ENCODE assay signal across 19 cellular contexts in genomic region chr22:20302438-20303228, GRCh38. TPM values are rescaled to one million over a fixed set of nuclear protein-coding genes. Genes with fewer than 3 reads are reported as not detected.
DNase-seq lines count a peak whose midpoint lies in the region; ATAC-seq, FAIRE-seq and TF ChIP-seq lines count a peak whose summit lies in the region.
"Had no signal": no experiment of that assay in that cellular context is flagged by ENCODE, and none has a peak within 500 bp of the region (broad histone marks: within the 10 kb centered on the region; RNA-seq: fewer than 3 reads in every experiment).

No MANE protein-coding gene starts in this region.

- DNase-seq in left cardiac atrium (peak; percentile 4), right atrium auricular region (ENCODE audit: low spot score) (no peak), IMR-90 (no peak), kidney (peak; percentile 57), NCI-H526 treated with DMSO at 0.1 percent for 48 hours (lab: John Stamatoyannopoulos, UW) (no peak)
- no peak for DNase-seq in stimulated activated naive B cell treated with anti-CD40 and anti-IgM and Interleukin-4, amounts not matched to agents 10 μg/mL and 1 μg/mL and 100 μg/mL, for 72 hours
- DNase-seq in stimulated activated CD8-positive, alpha-beta memory T cell treated with anti-CD3 and anti-CD28 coated beads, Interleukin-4, amount 100 ng/mL, for 48 hours: no peak
- DNase-seq: Calu3; CD8-positive, alpha-beta T cell; DMS79 treated with DMSO at 0.1 percent for 48 hours; HFFc6 had no signal

- POLR2A ChIA-PET in IMR-90 (lab: Charles Lee; ENCODE audit: unreplicated experiment): no interaction called here

- intact Hi-C loops in left cardiac atrium (cut with DNase I): no loop called here
- intact Hi-C loops in IMR-90 (cut with micrococcal nuclease): no loop called here
- intact Hi-C loops in kidney (cut with DNase I): no loop called here

- no TSS peak for BruUV-seq in IMR-90 (replicated peaks; lab: Mats Ljungman, UMichigan)

- H3K23ac ChIP-seq in IMR-90 (ENCODE audit: low read depth, low read length): no peak overlapping the region

- no peak overlapping the region for H2AFZ ChIP-seq in IMR-90 (replicated peaks; ENCODE audit: low read length, poor library complexity)
- H2AFZ ChIP-seq: GM23338 had no signal

- no peak overlapping the region for H2BK20ac ChIP-seq in IMR-90 (ENCODE audit: low read depth, low read length)

- CTCF ChIA-PET in IMR-90 (lab: Yijun Ruan, JAX): no interaction called here

- H3K9me3 ChIP-seq in right atrium auricular region (no peaks in the 10 kb centered on the region), IMR-90 (ENCODE audit: control insufficient read depth, insufficient read depth, low read length) (no peaks in the 10 kb centered on the region), kidney (ENCODE audit: control insufficient read depth in 1 of 2, low read length in 2 of 2) (no peaks in the 10 kb centered on the region)
- H3K9me3 ChIP-seq: BLaER1 treated with 17β-estradiol and CSF1 and Interleukin-3, amounts not matched to agents 10 nM and 100 nM had no signal

- no peak overlapping the region for H3K18ac ChIP-seq in IMR-90 (ENCODE audit: low read depth, low read length)

- no peak overlapping the region for H2BK5ac ChIP-seq in IMR-90 (ENCODE audit: low read depth, low read length, poor library complexity, severe bottlenecking)

- H2BK120ac ChIP-seq in IMR-90 (ENCODE audit: low read depth, low read length): no peak overlapping the region

- H3K27me3 Mint-ChIP-seq in stimulated activated naive B cell treated with anti-CD40 and anti-IgM and Interleukin-4, amounts not matched to agents 10 μg/mL and 1 μg/mL and 100 μg/mL, for 72 hours: peaks cover 10 to 14% of the 10 kb centered on the region in 2 donors

- H4K8ac ChIP-seq in IMR-90 (ENCODE audit: low read depth in 2 of 2, low read length in 2 of 2): no peak overlapping the region

- H2AK5ac ChIP-seq in IMR-90 (ENCODE audit: low read depth, low read length): peak overlapping the region; percentile 16; the same call in 1 of the 2 replicates

- H3K9ac ChIP-seq in IMR-90 (ENCODE audit: low read depth, low read length) (no peak overlapping the region), kidney (ENCODE audit: low read length in 2 of 2) (no peak overlapping the region)
- H3K9ac ChIP-seq: BLaER1 treated with 17β-estradiol and CSF1 and Interleukin-3, amounts not matched to agents 10 nM and 100 nM had no signal

- dilution Hi-C loops in IMR-90 (cut with HindIII; ENCODE audit: low sequenced_read_pairs, unreplicated experiment): no loop called here

- H3K27ac ChIP-seq in right atrium auricular region (no peak overlapping the region), IMR-90 (ENCODE audit: insufficient read depth, low read length) (no peak overlapping the region), kidney (ENCODE audit: low read depth in 2 of 2, low read length in 2 of 2) (no peak overlapping the region)
- H3K27ac ChIP-seq: BLaER1 treated with 17β-estradiol and CSF1 and Interleukin-3, amounts not matched to agents 10 nM and 100 nM had no signal

- no peak overlapping the region for H3K14ac ChIP-seq in IMR-90 (replicated peaks; ENCODE audit: low read depth, low read length)

- no peaks in the 10 kb centered on the region for H3K9me3 Mint-ChIP-seq in stimulated activated naive B cell treated with anti-CD40 and anti-IgM and Interleukin-4, amounts not matched to agents 10 μg/mL and 1 μg/mL and 100 μg/mL, for 72 hours
- H3K9me3 Mint-ChIP-seq: CD8-positive, alpha-beta T cell; GM23338; HFFc6 had no signal

- H3K4me3 ChIP-seq in right atrium auricular region (no peak overlapping the region), IMR-90 (ENCODE audit: insufficient read depth, low read depth, low read length) (no peak overlapping the region), kidney (ENCODE audit: low read length in 2 of 2) (no peak overlapping the region)
- H3K4me3 ChIP-seq: BLaER1 treated with 17β-estradiol and CSF1 and Interleukin-3, amounts not matched to agents 10 nM and 100 nM; GM12878; GM23338 had no signal

- ATAC-seq in left cardiac atrium (no peak), IMR-90 (ENCODE audit: low read depth) (no peak), HG03342 (IDR thresholded peaks at IDR 0.05; ENCODE audit: unreplicated experiment) (no peak)
- ATAC-seq in stimulated activated naive B cell treated with anti-CD40 and anti-IgM and Interleukin-4, amounts not matched to agents 10 μg/mL and 1 μg/mL and 100 μg/mL, for 72 hours (replicated peaks): no peak
- ATAC-seq: CD8-positive, alpha-beta T cell; GM12878; GM23338; HCT116; HepG2 had no signal

- H2BK15ac ChIP-seq in IMR-90 (ENCODE audit: low read depth, low read length): no peak overlapping the region

- H3K56ac ChIP-seq in IMR-90 (ENCODE audit: extremely low read depth, insufficient read depth, low read length): no peak overlapping the region

- no peaks in the 10 kb centered on the region for H3K36me3 Mint-ChIP-seq in stimulated activated naive B cell treated with anti-CD40 and anti-IgM and Interleukin-4, amounts not matched to agents 10 μg/mL and 1 μg/mL and 100 μg/mL, for 72 hours
- H3K36me3 Mint-ChIP-seq: CD8-positive, alpha-beta T cell had no signal

- in situ Hi-C loops in IMR-90 (cut with MboI; ENCODE audit: low sequenced_read_pairs): no loop called here

- H3K4ac ChIP-seq in IMR-90 (ENCODE audit: low read depth, low read length): no peak overlapping the region

- no peak overlapping the region for H3K4me2 ChIP-seq in IMR-90 (ENCODE audit: low read depth, low read length)
- H3K4me2 ChIP-seq: BLaER1 treated with 17β-estradiol and CSF1 and Interleukin-3, amounts not matched to agents 10 nM and 100 nM; GM23338 had no signal

- H3K36me3 ChIP-seq in right atrium auricular region (no peaks in the 10 kb centered on the region), IMR-90 (ENCODE audit: control insufficient read depth, insufficient read depth, low read length) (no peaks in the 10 kb centered on the region), kidney (ENCODE audit: control insufficient read depth in 1 of 2, insufficient read depth in 2 of 2, low read length in 2 of 2) (no peaks in the 10 kb centered on the region)
- H3K36me3 ChIP-seq: BLaER1 treated with 17β-estradiol and CSF1 and Interleukin-3, amounts not matched to agents 10 nM and 100 nM had no signal

- H3K27me3 ChIP-seq in right atrium auricular region (no peaks in the 10 kb centered on the region), IMR-90 (ENCODE audit: control insufficient read depth, insufficient read depth, low read length) (peaks cover 22% of the 10 kb centered on the region)

- TF ChIP-seq CTCF in right atrium auricular region (IDR thresholded peaks at IDR 0.05): no peak
- no peak for TF ChIP-seq CTCF in IMR-90 (conservative IDR thresholded peaks at IDR 0.05; ENCODE audit: low read depth, low read length)
- no peak for TF ChIP-seq CTCF in kidney (IDR thresholded peaks at IDR 0.05; ENCODE audit: borderline replicate concordance, extremely low read depth, insufficient read depth)

- no peak overlapping the region for H4K91ac ChIP-seq in IMR-90 (ENCODE audit: insufficient read depth, low read depth, low read length)

- peaks cover 0 to 19% of the 10 kb centered on the region in 2 donors for H3K4me1 ChIP-seq in right atrium auricular region
- H3K4me1 ChIP-seq in IMR-90 (ENCODE audit: control insufficient read depth, insufficient read depth, low read length): no peaks in the 10 kb centered on the region; the same call in 1 of the 2 replicates
- peaks cover 0 to 4% of the 10 kb centered on the region in 2 donors for H3K4me1 ChIP-seq in kidney (ENCODE audit: control insufficient read depth in 1 of 2, insufficient read depth in 1 of 2, low read depth in 1 of 2, low read length in 2 of 2)

- no peak for FAIRE-seq in kidney (lab: Jason Lieb, UNC)
- FAIRE-seq: GM12878, H54, HepG2 had no signal

- H4K20me1 ChIP-seq in IMR-90 (ENCODE audit: insufficient read depth, low read length): no peaks in the 10 kb centered on the region; the same call in none of the 2 replicates
- H4K20me1 ChIP-seq: BLaER1 treated with 17β-estradiol and CSF1 and Interleukin-3, amounts not matched to agents 10 nM and 100 nM had no signal

- no CpG with 5 or more reads among the region's 13 CpGs for WGBS in IMR-90 (ENCODE audit: extremely low coverage in 2 of 2, insufficient read length in 1 of 2), 2 experiments

- H3K4me1 Mint-ChIP-seq in stimulated activated naive B cell treated with anti-CD40 and anti-IgM and Interleukin-4, amounts not matched to agents 10 μg/mL and 1 μg/mL and 100 μg/mL, for 72 hours: peaks cover 8 to 10% of the 10 kb centered on the region in 2 donors

- no peaks in the 10 kb centered on the region for H3K79me1 ChIP-seq in IMR-90 (ENCODE audit: low read depth in 1 of 2, low read length in 2 of 2)

- 0 out of 2 replicates have a peak, but pooled peaks cover 2% of the 10 kb centered on the region for H3K9me1 ChIP-seq in IMR-90 (ENCODE audit: insufficient read depth, low read length)

- TF ChIP-seq POLR2A in IMR-90 (IDR thresholded peaks at IDR 0.05; ENCODE audit: low read depth, low read length): no peak

- peak overlapping the region; percentile 59 for H3K27ac Mint-ChIP-seq in stimulated activated naive B cell treated with anti-CD40 and anti-IgM and Interleukin-4, amounts not matched to agents 10 μg/mL and 1 μg/mL and 100 μg/mL, for 72 hours
- H3K27ac Mint-ChIP-seq: B cell; CD8-positive, alpha-beta T cell; GM23338; HFFc6 had no signal

- H3K4me3 Mint-ChIP-seq in stimulated activated naive B cell treated with anti-CD40 and anti-IgM and Interleukin-4, amounts not matched to agents 10 μg/mL and 1 μg/mL and 100 μg/mL, for 72 hours: no peak overlapping the region
- H3K4me3 Mint-ChIP-seq: B cell; CD8-positive, alpha-beta T cell; GM23338; HFFc6 had no signal

- TF ChIP-seq RAD21 in IMR-90 (IDR thresholded peaks at IDR 0.05; ENCODE audit: low read length): no peak

- H2AK9ac ChIP-seq in IMR-90 (replicated peaks; ENCODE audit: low read depth, low read length, poor library complexity): no peak overlapping the region

- no peak overlapping the region for H4K5ac ChIP-seq in IMR-90 (ENCODE audit: low read depth, low read length)

TF ChIP-seq in IMR-90, 13 proteins besides CTCF, POLR2A, EP300 and RAD21 (continues in another document):
- TF ChIP-seq RCOR1 (IDR thresholded peaks at IDR 0.05; ENCODE audit: insufficient replicate concordance, low read length) (no peak), NFE2L2 (IDR thresholded peaks at IDR 0.05; ENCODE audit: low read depth, low read length) (no peak)

RNA-seq across cellular contexts. Expression of gene DGCR6L, which starts 17.2 kb away (rescaled TPM):
- total RNA-seq in left cardiac atrium: 10 to 100 TPM; 35.1 to 41.3 TPM
- 10 to 100 TPM; 60.4 to 64.3 TPM for total RNA-seq in right atrium auricular region
- 65.4 and 68.6 TPM in 2 replicates for total RNA-seq in IMR-90 (2012; rRNA removed)
- 80.4 and 95.2 TPM in 2 replicates for polyA plus RNA-seq in IMR-90 (2012; rRNA removed)
- polyA plus RNA-seq in IMR-90 (2012; cell fraction: cytosol; rRNA removed): 119 and 128 TPM in 2 replicates
- 30.9 and 64.5 TPM in 2 replicates for polyA plus RNA-seq in IMR-90 (2012; cell fraction: nucleus; rRNA removed; ENCODE audit: low replicate concordance)
- total RNA-seq in kidney: 35.3 TPM
- 137 TPM for polyA plus RNA-seq in kidney (ENCODE audit: insufficient read depth, low read depth, low replicate concordance)

RNA-seq across cellular contexts. Expression of gene RTN4R, which starts 34.5 kb away (rescaled TPM):
- 1 to 10 TPM; 1.4 to 1.8 TPM for total RNA-seq in left cardiac atrium
- total RNA-seq in right atrium auricular region: 1 to 10 TPM; 1.0 to 2.0 TPM
- 0.18 and 0.28 TPM in 2 replicates for total RNA-seq in IMR-90 (2012; rRNA removed)
- polyA plus RNA-seq in IMR-90 (2012; rRNA removed): 0.94 and 1.2 TPM in 2 replicates
- polyA plus RNA-seq in IMR-90 (2012; cell fraction: cytosol; rRNA removed): 0.74 and 1.8 TPM in 2 replicates
- 0.83 and 1.5 TPM in 2 replicates for polyA plus RNA-seq in IMR-90 (2012; cell fraction: nucleus; rRNA removed; ENCODE audit: low replicate concordance)
- 1.2 TPM for total RNA-seq in kidney
- 2.5 TPM for polyA plus RNA-seq in kidney (ENCODE audit: insufficient read depth, low read depth, low replicate concordance)

Comparison
In these comparisons a context has a peak if more than half of its experiments do, and no peak if none do; other contexts are left out.
1. DNase-seq: peak in left cardiac atrium (single experiment) and kidney (single experiment); none in right atrium auricular region (single experiment), IMR-90 (single experiment), stimulated activated naive B cell treated with anti-CD40 and anti-IgM and Interleukin-4, amounts not matched to agents 10 μg/mL and 1 μg/mL and 100 μg/mL, for 72 hours (single experiment), stimulated activated CD8-positive, alpha-beta memory T cell treated with anti-CD3 and anti-CD28 coated beads, Interleukin-4, amount 100 ng/mL, for 48 hours (single experiment) and NCI-H526 treated with DMSO at 0.1 percent for 48 hours (single experiment).